13 cellular contexts compared by ENCODE assay signal in genomic region chr1:99851850-99852454, GRCh38. TPM values are rescaled to one million over a fixed set of nuclear protein-coding genes. Genes with fewer than 3 reads are reported as not detected.
A peak's percentile ranks its signal among the peaks of the same experiment; 100 is the strongest.
DNase-seq lines count a peak whose midpoint lies in the region; ATAC-seq and TF ChIP-seq lines count a peak whose summit lies in the region.
"Had no signal": no experiment of that assay in that cellular context is flagged by ENCODE, and none has a peak within 500 bp of the region (broad histone marks: within the 10 kb centered on the region; RNA-seq: fewer than 3 reads in every experiment).

No MANE protein-coding gene starts in this region.

- H3K9ac ChIP-seq in mesendoderm (ENCODE audit: low read length), result peak overlapping the region; percentile 12
- H3K9ac ChIP-seq: parathyroid adenoma had no signal

- TF ChIP-seq CTCF in left ventricle myocardium inferior (IDR thresholded peaks at IDR 0.05; ENCODE audit: borderline replicate concordance), result no peak

- no peaks in the 10 kb centered on the region for H3K79me2 ChIP-seq in mesendoderm (ENCODE audit: control insufficient read depth, insufficient read depth, low read length)
- H3K79me2 ChIP-seq: parathyroid adenoma had no signal

- H3K9me3 ChIP-seq in left ventricle myocardium inferior (replicated peaks) (no peaks in the 10 kb centered on the region), aorta (ENCODE audit: control insufficient read depth, low read length) (no peaks in the 10 kb centered on the region), SJCRH30 (replicated peaks) (no peaks in the 10 kb centered on the region)
- H3K9me3 ChIP-seq: uterus had no signal

- no peak overlapping the region for H3K18ac ChIP-seq in mesendoderm (ENCODE audit: low read length)

- peak overlapping the region; percentile 12 for H3K4me3 Mint-ChIP-seq in activated naive CD8-positive, alpha-beta T cell treated with anti-CD3 and anti-CD28 coated beads for 36 hours

- no CpG with 5 or more reads among the region's 4 CpGs for WGBS in mesendoderm (ENCODE audit: extremely low coverage, insufficient coverage, low lambda C conversion rate)
- WGBS in aorta, 2 donors, result 42 to 62% methylated on average over 4 of the region's 4 CpGs

- H3K27me3 Mint-ChIP-seq in activated naive CD8-positive, alpha-beta T cell treated with anti-CD3 and anti-CD28 coated beads for 36 hours, result no peaks in the 10 kb centered on the region

- H3K4me1 ChIP-seq in left ventricle myocardium inferior (peaks cover 47% of the 10 kb centered on the region), mesendoderm (ENCODE audit: control insufficient read depth, low read depth, low read length) (no peaks in the 10 kb centered on the region), aorta (ENCODE audit: control insufficient read depth in 1 of 2, insufficient read depth in 2 of 2, low read length in 2 of 2) (no peaks in the 10 kb centered on the region), SJCRH30 (peaks cover 5% of the 10 kb centered on the region; the same call in 1 of the 2 replicates)
- H3K4me1 ChIP-seq: parathyroid adenoma, uterus had no signal

- no peak overlapping the region for H3K27ac Mint-ChIP-seq in activated naive CD8-positive, alpha-beta T cell treated with anti-CD3 and anti-CD28 coated beads for 36 hours

- no peak overlapping the region for H3K23ac ChIP-seq in mesendoderm (ENCODE audit: low read length)

- no peak overlapping the region for H2AK5ac ChIP-seq in mesendoderm (ENCODE audit: low read length)

- intact Hi-C loops in left ventricle myocardium inferior (cut with micrococcal nuclease) (no loop called here), Right ventricle myocardium inferior (cut with DNase I) (loop anchor here (5.0 kb wide), 1 partner anchor 35 kb away; no protein-coding TSS in a partner anchor), aorta (cut with DNase I) (no loop called here)

- H3K4me3 ChIP-seq in left ventricle myocardium inferior (peak overlapping the region; percentile 84), mesendoderm (ENCODE audit: low read length) (no peak overlapping the region), aorta (ENCODE audit: low read length in 2 of 2) (no peak overlapping the region), SJCRH30 (no peak overlapping the region)

- DNase-seq in left ventricle myocardium inferior (no peak), Right ventricle myocardium inferior (ENCODE audit: missing footprints) (no peak), mesendoderm (no peak), aorta (no peak), SJCRH30 (no peak)
- no peak for DNase-seq in activated naive CD8-positive, alpha-beta T cell treated with anti-CD3 and anti-CD28 coated beads for 36 hours
- no peak for DNase-seq in stimulated activated CD4-positive, alpha-beta T cell treated with anti-CD3 and anti-CD28 coated beads, Interleukin-4, amount 100 ng/mL, for 4 hours
- DNase-seq: NCI-H2081, RPMI8226, uterus had no signal

- no peak overlapping the region for H3K4me2 ChIP-seq in mesendoderm (ENCODE audit: low read length)

- no peak overlapping the region for H3K4ac ChIP-seq in mesendoderm (ENCODE audit: low read depth, low read length)

- H2BK5ac ChIP-seq in mesendoderm (ENCODE audit: low read length), result no peak overlapping the region

- H3K27ac ChIP-seq in left ventricle myocardium inferior (replicated peaks), result peak overlapping the region; percentile 93
- no peak overlapping the region for H3K27ac ChIP-seq in mesendoderm (ENCODE audit: low read depth, low read length)
- H3K27ac ChIP-seq in aorta (ENCODE audit: low read depth in 1 of 2, low read length in 2 of 2), result no peak overlapping the region
- no peak overlapping the region for H3K27ac ChIP-seq in SJCRH30
- H3K27ac ChIP-seq: parathyroid adenoma, uterus had no signal

- H3K36me3 ChIP-seq in left ventricle myocardium inferior (peaks cover 13% of the 10 kb centered on the region), mesendoderm (ENCODE audit: control insufficient read depth, insufficient read depth, low read length) (no peaks in the 10 kb centered on the region), aorta (ENCODE audit: control insufficient read depth in 1 of 2, insufficient read depth in 2 of 2, low read length in 1 of 2) (no peaks in the 10 kb centered on the region), SJCRH30 (no peaks in the 10 kb centered on the region)
- H3K36me3 ChIP-seq: uterus had no signal

- no peak overlapping the region for H4K5ac ChIP-seq in mesendoderm (ENCODE audit: low read length)

- H3K36me3 Mint-ChIP-seq in activated naive CD8-positive, alpha-beta T cell treated with anti-CD3 and anti-CD28 coated beads for 36 hours, result peaks cover 30% of the 10 kb centered on the region

- peaks cover 18% of the 10 kb centered on the region for H3K4me1 Mint-ChIP-seq in activated naive CD8-positive, alpha-beta T cell treated with anti-CD3 and anti-CD28 coated beads for 36 hours

- H2BK15ac ChIP-seq in mesendoderm (replicated peaks; ENCODE audit: low read depth), result no peak overlapping the region

- no peaks in the 10 kb centered on the region for H3K9me3 Mint-ChIP-seq in activated naive CD8-positive, alpha-beta T cell treated with anti-CD3 and anti-CD28 coated beads for 36 hours

- no peaks in the 10 kb centered on the region for H3K79me1 ChIP-seq in mesendoderm (ENCODE audit: low read length)

- ATAC-seq in Right ventricle myocardium inferior, result no peak
- peak; percentile 47 for ATAC-seq in aorta (ENCODE audit: low FRiP score)
- no peak for ATAC-seq in GM21786 (IDR thresholded peaks at IDR 0.05; ENCODE audit: unreplicated experiment)
- ATAC-seq: activated CD4-positive, CD25-positive, alpha-beta regulatory T cell treated with anti-CD3 and anti-CD28 coated beads, Interleukin-2, amount 50 U/mL, for 24 hours had no signal

- no peak overlapping the region for H2BK120ac ChIP-seq in mesendoderm (ENCODE audit: low read depth, low read length)

- H4K8ac ChIP-seq in mesendoderm (ENCODE audit: low read depth, low read length), result no peak overlapping the region

- H3K27me3 ChIP-seq in left ventricle myocardium inferior (ENCODE audit: low read depth) (no peaks in the 10 kb centered on the region), mesendoderm (ENCODE audit: insufficient read depth, low read length, poor library complexity) (no peaks in the 10 kb centered on the region), aorta (ENCODE audit: control insufficient read depth in 1 of 2, insufficient read depth in 2 of 2, low read length in 1 of 2) (no peaks in the 10 kb centered on the region), SJCRH30 (no peaks in the 10 kb centered on the region)
- H3K27me3 ChIP-seq: uterus had no signal

- no peak overlapping the region for H3K56ac ChIP-seq in mesendoderm (ENCODE audit: low read length)

RNA-seq across cellular contexts. Expression of gene AGL, which starts 1.8 kb away (rescaled TPM):
- total RNA-seq in left ventricle myocardium inferior (64.3 TPM), Right ventricle myocardium inferior (56.3 TPM), aorta (10 to 100 TPM; 15.7 to 19.6 TPM)
- 10 to 100 TPM; 16.2 to 16.5 TPM for total RNA-seq in activated naive CD8-positive, alpha-beta T cell treated with anti-CD3 and anti-CD28 coated beads for 36 hours
- 8.5 TPM for polyA plus RNA-seq in mesendoderm (2013, experiment 1 of 2)
- 8.4 TPM for polyA plus RNA-seq in mesendoderm (2013, experiment 2 of 2)
- 10 to 100 TPM in 1 of 2 donors, 1 to 10 TPM in 1; 7.3 to 17.1 TPM for polyA plus RNA-seq in aorta
- 9.8 and 11.4 TPM in 2 replicates for total RNA-seq in SJCRH30 (2014; rRNA removed; shearing (Covaris generic))
